8 cellular contexts compared by ENCODE assay signal in the genomic region with DNA sequence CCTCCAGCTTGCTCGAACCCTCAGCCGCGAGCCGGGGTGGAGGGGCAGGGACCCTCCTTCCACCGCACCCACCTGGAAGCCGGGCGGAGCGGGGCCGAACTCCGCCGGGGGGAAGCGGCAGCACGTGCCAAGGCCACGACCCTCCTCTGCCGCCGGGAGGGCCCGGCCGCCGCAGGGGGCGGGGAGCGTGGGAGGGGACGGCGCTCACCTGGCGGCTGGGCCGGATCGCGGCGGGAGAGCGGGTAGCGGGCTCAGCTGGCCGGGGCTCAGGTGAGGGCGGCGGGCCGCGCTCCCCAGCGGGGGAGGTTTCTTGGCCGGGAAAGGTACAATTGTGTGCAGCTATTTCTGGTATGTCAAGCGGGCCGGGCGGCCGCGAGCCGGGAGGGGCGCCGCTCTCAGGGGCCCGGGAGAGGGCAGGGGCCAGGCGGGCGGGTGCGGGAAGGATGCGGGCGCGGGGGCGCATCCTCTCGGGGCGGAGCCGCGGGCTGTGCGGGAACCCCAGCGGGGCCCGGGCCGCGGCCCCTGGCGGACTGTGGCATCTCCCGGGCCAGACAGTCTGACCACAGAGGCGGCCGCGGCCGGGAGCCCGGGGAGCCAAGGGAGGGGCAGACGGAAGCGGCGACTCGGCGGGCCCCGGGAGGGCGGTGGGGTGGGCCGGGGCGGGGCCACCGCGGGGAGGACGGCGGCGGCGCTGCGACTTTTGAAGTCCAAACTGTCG. TPM values are rescaled to one million over a fixed set of nuclear protein-coding genes. Genes with fewer than 3 reads are reported as not detected.
DNase-seq lines count a peak whose midpoint lies in the region; ATAC-seq, FAIRE-seq and TF ChIP-seq lines count a peak whose summit lies in the region.

A gene (plus strand): TSS at position 710 of the 718 bp plus-strand sequence. CDS start 328 bp downstream, outside the sequence.

- TF ChIP-seq CTCF in BJ (IDR thresholded peaks at IDR 0.05; ENCODE audit: insufficient read depth, low read depth, low read length): no peak

- CTCF ChIA-PET in BJ (lab: Yijun Ruan, JAX): interaction anchor here (1.3 to 1.7 kb wide), 2 partner anchors 26 to 60 kb away, joined by 3 to 4 read pairs; no protein-coding TSS in a partner anchor

- POLR2A ChIA-PET in BJ (lab: Charles Lee): interaction anchor here (0.6 kb wide), 1 partner anchor 46 kb away, joined by 3 read pairs; no protein-coding TSS in a partner anchor

- H3K9me3 ChIP-seq in SJSA1 (replicated peaks): no peaks in the 10 kb centered on the region; the same call in 1 of the 2 replicates
- no peaks in the 10 kb centered on the region for H3K9me3 ChIP-seq in adipocyte (ENCODE audit: control insufficient read depth, low read length)
- H3K9me3 ChIP-seq in right cardiac atrium (ENCODE audit: control insufficient read depth, low read length): no peaks in the 10 kb centered on the region

- peak within 1 kb of the TSS; percentile 99 for H3K9ac ChIP-seq in adipocyte (ENCODE audit: low read length)

- H3K4me3 ChIP-seq in BJ (ENCODE audit: low read depth, low read length): peak within 1 kb of the TSS; percentile 99
- H3K4me3 ChIP-seq in SJSA1: peak within 1 kb of the TSS; percentile 96
- H3K4me3 ChIP-seq in adipocyte (ENCODE audit: low read length): peak within 1 kb of the TSS; percentile 96
- peak within 1 kb of the TSS; percentile 81 for H3K4me3 ChIP-seq in right cardiac atrium (ENCODE audit: low read length)

- WGBS in right cardiac atrium: 1% methylated on average over 86 of the region's 86 CpGs

- no peak for FAIRE-seq in GM19239 (lab: Jason Lieb, UNC)

- DNase-seq in BJ (ENCODE audit: low read depth) (no peak), GM19239 (ENCODE audit: insufficient read length, low spot score) (peak; percentile 36), SJSA1 (ENCODE audit: low read depth in 1 of 2, low spot score in 2 of 2) (peak; percentile 66 to 82), adipocyte (ENCODE audit: low read depth) (peak; percentile 85), right cardiac atrium (peak; percentile 60 to 81 (median 81)), renal cortical epithelial cell (ENCODE audit: low read depth) (no peak)
- no peak for DNase-seq in NK-92 treated with Interleukin-12 subunit alpha and Interleukin-12 subunit beta, amount 100 ng/mL, for 24 hours (lab: John Stamatoyannopoulos, UW)

- no peaks in the 10 kb centered on the region for H3K27me3 ChIP-seq in BJ (ENCODE audit: control insufficient read depth, insufficient read depth, low read length)
- no peaks in the 10 kb centered on the region for H3K27me3 ChIP-seq in SJSA1 (replicated peaks)
- H3K27me3 ChIP-seq in adipocyte (replicated peaks; ENCODE audit: control insufficient read depth, insufficient read depth, low read length): no peaks in the 10 kb centered on the region
- H3K27me3 ChIP-seq in right cardiac atrium (ENCODE audit: control insufficient read depth, insufficient read depth): no peaks in the 10 kb centered on the region

- H3K4me1 ChIP-seq in SJSA1 (replicated peaks) (peaks cover 43% of the 10 kb centered on the region), adipocyte (ENCODE audit: control insufficient read depth, insufficient read depth, low read length) (peaks cover 23% of the 10 kb centered on the region), right cardiac atrium (ENCODE audit: control insufficient read depth, insufficient read depth, low read length) (no peaks in the 10 kb centered on the region)

- ATAC-seq in HG03175 (IDR thresholded peaks at IDR 0.05; ENCODE audit: unreplicated experiment) (peak; percentile 58), right cardiac atrium (peak; percentile 86 to 90)

- peak within 1 kb of the TSS; percentile 97 for H3K27ac ChIP-seq in SJSA1
- H3K27ac ChIP-seq in right cardiac atrium (ENCODE audit: low read length): no peak within 1 kb of the TSS

- no peaks in the 10 kb centered on the region; the same call in 1 of the 2 replicates for H3K36me3 ChIP-seq in BJ (ENCODE audit: control insufficient read depth, insufficient read depth, low read length)
- peaks cover 43% of the 10 kb centered on the region for H3K36me3 ChIP-seq in SJSA1
- peaks cover 10% of the 10 kb centered on the region for H3K36me3 ChIP-seq in adipocyte (ENCODE audit: control insufficient read depth, insufficient read depth, low read length, severe bottlenecking)

- intact Hi-C loops in right cardiac atrium (cut with DNase I): no loop called here

RNA-seq across cellular contexts. Expression of the gene that starts here (rescaled TPM):
- 149 and 181 TPM in 2 replicates for polyA plus RNA-seq in BJ (2011; rRNA removed)
- 248 and 319 TPM in 2 replicates for polyA minus RNA-seq in BJ (2011; rRNA and poly(A)+ RNA removed)
- total RNA-seq in SJSA1 (2014; rRNA removed; shearing (Covaris generic)): 96.3 and 123 TPM in 2 replicates
- total RNA-seq in right cardiac atrium: 100 to 1,000 TPM; 279 to 397 (median 312) TPM
- polyA plus RNA-seq in right cardiac atrium: 152 TPM
- total RNA-seq in renal cortical epithelial cell: 42.9 and 102 TPM in 2 replicates

Comparison
In these comparisons a context has a peak if more than half of its experiments do, and no peak if none do; other contexts are left out.
1. DNase-seq: peak in GM19239 (single experiment), SJSA1 (2 of 2), adipocyte (single experiment) and right cardiac atrium (3 of 3); none in BJ (single experiment), renal cortical epithelial cell (single experiment) and NK-92 treated with Interleukin-12 subunit alpha and Interleukin-12 subunit beta, amount 100 ng/mL, for 24 hours (single experiment).
2. Peak in every context shown above with its lines, with median percentiles within 50 percentile points of each other: H3K4me3 ChIP-seq.